In the genomic region with DNA sequence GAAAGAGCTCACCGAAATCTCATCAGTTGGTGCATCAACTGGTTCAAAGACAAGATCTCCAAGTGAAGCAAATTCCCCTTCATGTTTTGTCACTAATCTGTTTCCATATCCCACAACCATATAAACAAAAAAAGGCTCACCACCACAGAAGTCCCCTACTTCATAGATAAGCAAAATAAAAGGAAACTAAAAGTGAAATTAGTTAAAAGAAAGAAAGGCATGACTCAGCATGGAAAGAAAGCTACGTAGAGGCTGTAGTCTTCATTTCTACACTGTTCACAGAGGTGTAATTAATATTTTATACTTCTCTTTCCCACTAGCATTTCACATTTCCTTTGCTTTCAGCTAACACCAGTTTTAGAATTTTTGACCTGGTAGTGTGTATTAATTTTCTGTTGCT, we compare ENCODE assay signal across 26 cellular contexts.
"Had no signal": no experiment of that assay in that cellular context is flagged by ENCODE, and none has a peak within 500 bp of the region (broad histone marks: within the 10 kb centered on the region; RNA-seq: fewer than 3 reads in every experiment).

No MANE protein-coding gene starts in this region.

- H3K4me1 Mint-ChIP-seq: endodermal cell; memory B cell; natural killer cell; neural crest cell; stimulated activated effector memory CD8-positive, alpha-beta T cell treated with anti-CD3 and anti-CD28 coated beads, Interleukin-12 subunit alpha, Interleukin-12 subunit beta, amount 100 ng/mL, for 72 hours had no signal

- H3K27ac Mint-ChIP-seq: dendritic cell treated with granulocyte-macrophage colony-stimulating factor and Interleukin-4, amounts not matched to agents 40 ng/mL and 50 ng/mL, for 4 days; endodermal cell; memory B cell; natural killer cell; stimulated activated effector memory CD8-positive, alpha-beta T cell treated with anti-CD3 and anti-CD28 coated beads, Interleukin-12 subunit alpha, Interleukin-12 subunit beta, amount 100 ng/mL, for 72 hours; type B pancreatic cell had no signal

- H3K9me3 ChIP-seq: colonic mucosa, gastrocnemius medialis, lower lobe of right lung, neutrophil, pancreas, testis, tibial artery had no signal

- H3K4me1 ChIP-seq: colonic mucosa, gastrocnemius medialis, lower lobe of right lung, pancreas, testis had no signal

- H3K36me3 Mint-ChIP-seq: memory B cell, natural killer cell, type B pancreatic cell had no signal

- H3K4me3 ChIP-seq: colonic mucosa, gastrocnemius medialis, lower lobe of right lung, pancreas, testis, tibial artery had no signal

- FAIRE-seq: keratinocyte, pancreas had no signal

- H3K4me3 Mint-ChIP-seq: dendritic cell treated with granulocyte-macrophage colony-stimulating factor and Interleukin-4, amounts not matched to agents 40 ng/mL and 50 ng/mL, for 4 days; endodermal cell; memory B cell; natural killer cell; neural crest cell; stimulated activated effector memory CD8-positive, alpha-beta T cell treated with anti-CD3 and anti-CD28 coated beads, Interleukin-12 subunit alpha, Interleukin-12 subunit beta, amount 100 ng/mL, for 72 hours; type B pancreatic cell had no signal

- H3K27me3 Mint-ChIP-seq: dendritic cell treated with granulocyte-macrophage colony-stimulating factor and Interleukin-4, amounts not matched to agents 40 ng/mL and 50 ng/mL, for 4 days; memory B cell had no signal

- ATAC-seq: esophagus mucosa; gastrocnemius medialis; left ventricle myocardium superior; lower lobe of right lung; natural killer cell; pancreas; sciatic nerve; stimulated activated effector memory CD8-positive, alpha-beta T cell treated with anti-CD3 and anti-CD28 coated beads, Interleukin-12 subunit alpha, Interleukin-12 subunit beta, amount 100 ng/mL, for 72 hours; stimulated activated naive CD8-positive, alpha-beta T cell treated with anti-CD3 and anti-CD28 coated beads, Interleukin-15, Interleukin-2, amounts not matched to agents 100 U/mL and 50 U/mL, for 24 hours had no signal

- H3K27ac ChIP-seq: colonic mucosa, epithelial cell of prostate, gastrocnemius medialis, lower lobe of right lung, neutrophil, pancreas, testis, tibial artery had no signal

- H3K9me3 Mint-ChIP-seq: memory B cell; neural crest cell; stimulated activated effector memory CD8-positive, alpha-beta T cell treated with anti-CD3 and anti-CD28 coated beads, Interleukin-12 subunit alpha, Interleukin-12 subunit beta, amount 100 ng/mL, for 72 hours; type B pancreatic cell had no signal

- H3K36me3 ChIP-seq: colonic mucosa, gastrocnemius medialis, lower lobe of right lung, neutrophil, pancreas, tibial artery had no signal

- DNase-seq: colonic mucosa; effector CD8-positive, alpha-beta T cell; endodermal cell; foreskin fibroblast; gastrocnemius medialis; head of caudate nucleus; left ventricle myocardium superior; lower lobe of right lung; natural killer cell; pancreas; stimulated activated CD4-positive, alpha-beta T cell treated with anti-CD3 and anti-CD28 coated beads, Interleukin-2, amount 100 ng/mL, for 24 hours; stimulated activated CD4-positive, alpha-beta T cell treated with anti-CD3 and anti-CD28 coated beads, Interleukin-4, amount 100 ng/mL, for 24 hours; stimulated activated naive CD8-positive, alpha-beta T cell treated with anti-CD3 and anti-CD28 coated beads, Interleukin-15, Interleukin-2, amounts not matched to agents 100 U/mL and 50 U/mL, for 24 hours; substantia nigra; tibial artery had no signal

- H3K27me3 ChIP-seq: colonic mucosa, gastrocnemius medialis, neutrophil, pancreas, testis, tibial artery had no signal
